13 cellular contexts compared by ENCODE assay signal in genomic region chr19:48907671-48908070, GRCh38. TPM values are rescaled to one million over a fixed set of nuclear protein-coding genes. Genes with fewer than 3 reads are reported as not detected.
DNase-seq lines count a peak whose midpoint lies in the region; ATAC-seq and TF ChIP-seq lines count a peak whose summit lies in the region.
"Had no signal": no experiment of that assay in that cellular context is flagged by ENCODE, and none has a peak within 500 bp of the region (broad histone marks: within the 10 kb centered on the region; RNA-seq: fewer than 3 reads in every experiment).

No MANE protein-coding gene starts in this region.

- peaks cover 0 to 3% (median under 1%) of the 10 kb centered on the region in 7 donors for H3K9me3 Mint-ChIP-seq in CD14-positive monocyte
- H3K9me3 Mint-ChIP-seq: activated B cell treated with CpG ODN at 0.5 μM for 24 hours, nephron, type B pancreatic cell had no signal

- peak; percentile 90 for ATAC-seq in left lobe of liver
- no peak for ATAC-seq in GM18502 (IDR thresholded peaks at IDR 0.05; ENCODE audit: poor library complexity, unreplicated experiment)
- ATAC-seq in GM19397 (IDR thresholded peaks at IDR 0.05; ENCODE audit: unreplicated experiment): no peak
- ATAC-seq: SK-N-SH treated with all-trans-retinoic acid at 6 μM for 48 hours had no signal

- H3K36me3 Mint-ChIP-seq in CD14-positive monocyte: peaks cover 63 to 84% of the 10 kb centered on the region in 2 donors

- no peak for TF ChIP-seq CTCF in CD14-positive monocyte (IDR thresholded peaks at IDR 0.05)

- peak overlapping the region in 1 of 2 donors; percentile 68 for H3K4me3 Mint-ChIP-seq in CD14-positive monocyte
- H3K4me3 Mint-ChIP-seq: activated B cell treated with CpG ODN at 0.5 μM for 24 hours, nephron, type B pancreatic cell had no signal

- no peaks in the 10 kb centered on the region for H3K27me3 Mint-ChIP-seq in CD14-positive monocyte (ENCODE audit: low read depth in 3 of 3)
- H3K27me3 Mint-ChIP-seq: activated B cell treated with CpG ODN at 0.5 μM for 24 hours, type B pancreatic cell had no signal

- H3K27ac Mint-ChIP-seq in CD14-positive monocyte: peak overlapping the region in 6 of 7 donors; percentile 35 to 84 (median 74)
- H3K27ac Mint-ChIP-seq: activated B cell treated with CpG ODN at 0.5 μM for 24 hours, type B pancreatic cell had no signal

- no peak for DNase-seq in CD14-positive monocyte (ENCODE audit: low spot score)
- peak; percentile 96 for DNase-seq in left lobe of liver (ENCODE audit: low spot score)
- DNase-seq: activated B cell treated with CpG ODN at 0.5 μM for 24 hours; amniotic stem cell; islet precursor cell; NK-92 treated with Interleukin-12 subunit alpha and Interleukin-12 subunit beta, amount 100 ng/mL, for 24 hours had no signal

- peaks cover 8% of the 10 kb centered on the region for H3K4me1 Mint-ChIP-seq in CD14-positive monocyte
- H3K4me1 Mint-ChIP-seq: nephron had no signal

- intact Hi-C loops in CD14-positive monocyte (cut with micrococcal nuclease): no loop called here

RNA-seq across cellular contexts. Expression of gene NUCB1, which starts 7.6 kb away (rescaled TPM):
- 100 to 1,000 TPM in 1 of 2 donors, 10 to 100 TPM in 1; 80.9 to 108 TPM for polyA plus RNA-seq in CD14-positive monocyte
- 300 TPM for total RNA-seq in left lobe of liver

RNA-seq across cellular contexts. Expression of gene TULP2, which starts 9.1 kb away (rescaled TPM):
- polyA plus RNA-seq in CD14-positive monocyte: not detected
- total RNA-seq in left lobe of liver: not detected
- total RNA-seq: activated B cell treated with CpG ODN at 0.5 μM for 24 hours, smooth muscle cell had no signal

RNA-seq across cellular contexts. Expression of gene DHDH, which starts 25.8 kb away (rescaled TPM):
- polyA plus RNA-seq in CD14-positive monocyte: under 1 TPM in 1 of 2 donors, not detected in 1; 0.38 TPM
- total RNA-seq in left lobe of liver: 0.23 TPM
- total RNA-seq: activated B cell treated with CpG ODN at 0.5 μM for 24 hours, dermis microvascular lymphatic vessel endothelial cell had no signal

RNA-seq across cellular contexts. Expression of gene PPP1R15A, which starts 35.5 kb away (rescaled TPM):
- polyA plus RNA-seq in CD14-positive monocyte: 100 to 1,000 TPM; 127 to 169 TPM
- total RNA-seq in left lobe of liver: 5.7 TPM

RNA-seq across cellular contexts. Expression of gene PLEKHA4, which starts 39.3 kb away (rescaled TPM):
- polyA plus RNA-seq in CD14-positive monocyte: 1 to 10 TPM; 1.1 to 1.5 TPM
- 7.6 TPM for total RNA-seq in left lobe of liver
